In the genomic region with DNA sequence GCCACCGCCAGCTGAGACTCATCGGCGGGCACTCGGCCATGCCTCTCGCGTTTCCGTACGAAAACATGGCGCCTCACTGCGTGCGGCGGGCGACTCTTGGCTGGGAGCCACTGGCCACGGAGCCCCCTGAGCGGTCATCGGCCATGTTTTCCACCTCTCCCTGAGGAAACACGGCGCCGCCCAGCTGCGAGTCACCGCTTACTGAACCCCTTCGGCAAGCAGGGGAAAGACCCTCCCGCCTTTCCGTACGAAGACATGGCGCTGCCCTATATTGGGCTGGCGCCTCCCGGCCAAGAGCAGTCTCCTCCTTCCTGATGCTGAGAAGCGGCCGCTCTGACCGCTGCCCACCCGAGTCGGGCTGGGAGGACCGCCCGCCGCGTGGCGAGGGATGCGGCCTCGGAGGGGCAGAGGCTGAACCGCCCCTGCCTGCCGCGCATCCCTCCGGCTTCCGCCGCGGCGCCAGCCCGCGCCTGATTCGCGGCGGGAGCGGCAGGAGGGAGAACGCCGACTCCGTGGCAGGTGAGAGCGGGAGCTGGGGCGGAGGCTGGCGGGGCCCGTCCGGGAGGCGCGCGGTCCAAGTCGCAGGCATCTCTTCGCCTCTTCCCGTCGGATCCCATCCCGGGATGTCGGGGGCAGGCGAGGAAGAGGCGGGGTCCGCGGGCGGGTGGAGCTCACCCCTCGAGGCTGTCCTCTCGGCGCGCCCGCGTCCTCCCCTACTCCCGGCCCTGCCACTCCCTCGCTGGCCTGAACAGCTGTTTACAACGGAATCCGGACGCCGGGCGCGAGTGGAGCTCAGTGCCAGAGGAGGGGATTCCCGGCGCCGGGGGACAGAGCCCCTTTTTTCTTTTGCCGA, we compare ENCODE assay signal across 8 cellular contexts. TPM values are rescaled to one million over a fixed set of nuclear protein-coding genes. Genes with fewer than 3 reads are reported as not detected.
A peak's percentile ranks its signal among the peaks of the same experiment; 100 is the strongest.
DNase-seq lines count a peak whose midpoint lies in the region; ATAC-seq and TF ChIP-seq lines count a peak whose summit lies in the region.

A gene with protein sequence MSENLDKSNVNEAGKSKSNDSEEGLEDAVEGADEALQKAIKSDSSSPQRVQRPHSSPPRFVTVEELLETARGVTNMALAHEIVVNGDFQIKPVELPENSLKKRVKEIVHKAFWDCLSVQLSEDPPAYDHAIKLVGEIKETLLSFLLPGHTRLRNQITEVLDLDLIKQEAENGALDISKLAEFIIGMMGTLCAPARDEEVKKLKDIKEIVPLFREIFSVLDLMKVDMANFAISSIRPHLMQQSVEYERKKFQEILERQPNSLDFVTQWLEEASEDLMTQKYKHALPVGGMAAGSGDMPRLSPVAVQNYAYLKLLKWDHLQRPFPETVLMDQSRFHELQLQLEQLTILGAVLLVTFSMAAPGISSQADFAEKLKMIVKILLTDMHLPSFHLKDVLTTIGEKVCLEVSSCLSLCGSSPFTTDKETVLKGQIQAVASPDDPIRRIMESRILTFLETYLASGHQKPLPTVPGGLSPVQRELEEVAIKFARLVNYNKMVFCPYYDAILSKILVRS (plus strand): TSS at position 299 of the 853 bp plus-strand sequence. CDS start 4,202 bp downstream, outside the sequence.

- peak within 1 kb of the TSS; percentile 82 for H2AFZ ChIP-seq in GM23248

- no peaks in the 10 kb centered on the region for H3K27me3 ChIP-seq in GM23248 (replicated peaks; ENCODE audit: insufficient read depth)

- H3K27me3 Mint-ChIP-seq in activated T-helper 2 cell treated with anti-CD3 and anti-CD28 coated beads, Interferon-gamma antibody, Interleukin-2, Interleukin-4, amounts not matched to agents 10 μg/mL and 5 μg/mL and 100 μg/mL, durations not matched to agents 14 hours and 24 hours and 36 hours (ENCODE audit: low read depth), result peaks cover 18% of the 10 kb centered on the region
- peaks cover 2 to 8% of the 10 kb centered on the region in 2 donors for H3K27me3 Mint-ChIP-seq in natural killer cell (ENCODE audit: low read depth in 2 of 2)

- peaks cover 41% of the 10 kb centered on the region for H3K79me2 ChIP-seq in GM23248 (ENCODE audit: insufficient read depth)

- H3K36me3 ChIP-seq in GM23248 (ENCODE audit: low read depth), result no peaks in the 10 kb centered on the region; the same call in 1 of the 2 replicates
- peaks cover 10% of the 10 kb centered on the region for H3K36me3 ChIP-seq in KOPT-K1 (ENCODE audit: insufficient read depth, low read length)

- 0 to 1% methylated on average over 52 to 62 of the region's 94 CpGs for WGBS in GM23248 (ENCODE audit: low coverage in 1 of 2, low lambda C conversion rate in 2 of 2, missing lambda C conversion rate in 2 of 2), 2 experiments

- H3K4me1 Mint-ChIP-seq in activated T-helper 2 cell treated with anti-CD3 and anti-CD28 coated beads, Interferon-gamma antibody, Interleukin-2, Interleukin-4, amounts not matched to agents 10 μg/mL and 5 μg/mL and 100 μg/mL, durations not matched to agents 14 hours and 24 hours and 36 hours (ENCODE audit: low read depth), result peaks cover 36% of the 10 kb centered on the region
- H3K4me1 Mint-ChIP-seq in natural killer cell, result peaks cover 11% of the 10 kb centered on the region in 2 donors

- DNase-seq in EH (ENCODE audit: low read depth) (peak; percentile 94), GM23248 (peak; percentile 92), RPMI8226 (peak; percentile 83), fibroblast of pulmonary artery (ENCODE audit: low read depth) (peak; percentile 95), natural killer cell (peak; percentile 78)
- peak; percentile 74 for DNase-seq in activated T-helper 2 cell treated with anti-CD3 and anti-CD28 coated beads, Interferon-gamma antibody, Interleukin-2, Interleukin-4, amounts not matched to agents 10 μg/mL and 5 μg/mL and 100 μg/mL, durations not matched to agents 14 hours and 24 hours and 36 hours (ENCODE audit: low spot score)
- peak; percentile 85 for DNase-seq in stimulated activated naive CD8-positive, alpha-beta T cell treated with anti-CD3 and anti-CD28 coated beads, Interleukin-15, Interleukin-2, amounts not matched to agents 100 U/mL and 50 U/mL, for 24 hours

- H3K9me2 ChIP-seq in GM23248 (ENCODE audit: insufficient read depth), result no peaks in the 10 kb centered on the region

- H3K36me3 Mint-ChIP-seq in activated T-helper 2 cell treated with anti-CD3 and anti-CD28 coated beads, Interferon-gamma antibody, Interleukin-2, Interleukin-4, amounts not matched to agents 10 μg/mL and 5 μg/mL and 100 μg/mL, durations not matched to agents 14 hours and 24 hours and 36 hours (ENCODE audit: low read depth), result peaks cover 19% of the 10 kb centered on the region
- H3K36me3 Mint-ChIP-seq in natural killer cell, result no peaks in the 10 kb centered on the region

- H3K27ac ChIP-seq in GM23248 (peak within 1 kb of the TSS; percentile 95), KOPT-K1 (ENCODE audit: low read depth, low read length, poor library complexity, severe bottlenecking) (peak within 1 kb of the TSS; percentile 89)

- intact Hi-C loops in activated T-helper 2 cell treated with anti-CD3 and anti-CD28 coated beads, Interferon-gamma antibody, Interleukin-2, Interleukin-4, amounts not matched to agents 10 μg/mL and 5 μg/mL and 100 μg/mL, durations not matched to agents 14 hours and 24 hours and 36 hours (cut with micrococcal nuclease), result loop anchor here (1.0 to 10.0 kb wide), 5 partner anchors 24 to 685 kb away; a partner anchor contains a TSS
- intact Hi-C loops in natural killer cell (cut with micrococcal nuclease), result loop anchor here (1.0 to 5.0 kb wide), 4 partner anchors 22 to 1013 kb away; a partner anchor contains a TSS

- H3K9me3 ChIP-seq in GM23248 (ENCODE audit: low read depth) (no peaks in the 10 kb centered on the region), KOPT-K1 (ENCODE audit: insufficient read depth, low read length, poor library complexity, severe bottlenecking) (no peaks in the 10 kb centered on the region)

- peaks cover 7% of the 10 kb centered on the region; the same call in 1 of the 2 replicates for H3F3A ChIP-seq in GM23248 (ENCODE audit: insufficient read depth)

- no peaks in the 10 kb centered on the region for H4K20me1 ChIP-seq in GM23248 (ENCODE audit: insufficient read depth)

- peak within 1 kb of the TSS; percentile 91 for H3K9ac ChIP-seq in GM23248

- H3K4me3 Mint-ChIP-seq in activated T-helper 2 cell treated with anti-CD3 and anti-CD28 coated beads, Interferon-gamma antibody, Interleukin-2, Interleukin-4, amounts not matched to agents 10 μg/mL and 5 μg/mL and 100 μg/mL, durations not matched to agents 14 hours and 24 hours and 36 hours (ENCODE audit: low read depth), result peak within 1 kb of the TSS; percentile 91
- H3K4me3 Mint-ChIP-seq in natural killer cell, result peak within 1 kb of the TSS; percentile 96

- in situ Hi-C loops in GM23248 (cut with MboI), result no loop called here

- peak within 1 kb of the TSS; percentile 98 for H3K4me2 ChIP-seq in GM23248 (ENCODE audit: unreplicated experiment)

- TF ChIP-seq CTCF in fibroblast of pulmonary artery (IDR thresholded peaks at IDR 0.05; ENCODE audit: low read length, missing control alignments) (no peak), natural killer cell (IDR thresholded peaks at IDR 0.05) (no peak)

- ATAC-seq in natural killer cell, result peak; percentile 88 to 94 (median 89)
- ATAC-seq in stimulated activated naive CD8-positive, alpha-beta T cell treated with anti-CD3 and anti-CD28 coated beads, Interleukin-15, Interleukin-2, amounts not matched to agents 100 U/mL and 50 U/mL, for 24 hours, result peak; percentile 65

- H3K4me3 ChIP-seq in GM23248 (peak within 1 kb of the TSS; percentile 92), fibroblast of pulmonary artery (replicated peaks; ENCODE audit: low read depth, low read length) (peak within 1 kb of the TSS; percentile 84)

- H3K27ac Mint-ChIP-seq in activated T-helper 2 cell treated with anti-CD3 and anti-CD28 coated beads, Interferon-gamma antibody, Interleukin-2, Interleukin-4, amounts not matched to agents 10 μg/mL and 5 μg/mL and 100 μg/mL, durations not matched to agents 14 hours and 24 hours and 36 hours, result peak within 1 kb of the TSS; percentile 93
- peak within 1 kb of the TSS; percentile 90 to 93 for H3K27ac Mint-ChIP-seq in natural killer cell

- peaks cover 24% of the 10 kb centered on the region for H3K4me1 ChIP-seq in GM23248 (ENCODE audit: insufficient read depth)

- H3K9me3 Mint-ChIP-seq in activated T-helper 2 cell treated with anti-CD3 and anti-CD28 coated beads, Interferon-gamma antibody, Interleukin-2, Interleukin-4, amounts not matched to agents 10 μg/mL and 5 μg/mL and 100 μg/mL, durations not matched to agents 14 hours and 24 hours and 36 hours, result no peaks in the 10 kb centered on the region
- H3K9me3 Mint-ChIP-seq in natural killer cell, result no peaks in the 10 kb centered on the region

RNA-seq across cellular contexts. Expression of the gene that starts here (rescaled TPM):
- 39.8 and 42.6 TPM in 2 replicates for total RNA-seq in GM23248 (2014; rRNA removed; shearing (Covaris generic))
- 23.4 and 25.4 TPM in 2 replicates for polyA plus RNA-seq in GM23248 (2016; fragmentation: Nextera tagmentation; extraction: Ambion mirVana)
- total RNA-seq in activated T-helper 2 cell treated with anti-CD3 and anti-CD28 coated beads, Interferon-gamma antibody, Interleukin-2, Interleukin-4, amounts not matched to agents 10 μg/mL and 5 μg/mL and 100 μg/mL, durations not matched to agents 14 hours and 24 hours and 36 hours, result 12.4 and 13.8 TPM in 2 replicates
- 10 to 100 TPM; 20.7 to 24.5 (median 22.7) TPM for total RNA-seq in natural killer cell

Comparison
In these comparisons a context has a peak if more than half of its experiments do, and no peak if none do; other contexts are left out.
1. Peak in every context shown above with its lines: DNase-seq, ATAC-seq, H3K4me3 ChIP-seq and H3K27ac ChIP-seq.